Comparison of ENCODE assay signal across 8 cellular contexts in the genomic region with DNA sequence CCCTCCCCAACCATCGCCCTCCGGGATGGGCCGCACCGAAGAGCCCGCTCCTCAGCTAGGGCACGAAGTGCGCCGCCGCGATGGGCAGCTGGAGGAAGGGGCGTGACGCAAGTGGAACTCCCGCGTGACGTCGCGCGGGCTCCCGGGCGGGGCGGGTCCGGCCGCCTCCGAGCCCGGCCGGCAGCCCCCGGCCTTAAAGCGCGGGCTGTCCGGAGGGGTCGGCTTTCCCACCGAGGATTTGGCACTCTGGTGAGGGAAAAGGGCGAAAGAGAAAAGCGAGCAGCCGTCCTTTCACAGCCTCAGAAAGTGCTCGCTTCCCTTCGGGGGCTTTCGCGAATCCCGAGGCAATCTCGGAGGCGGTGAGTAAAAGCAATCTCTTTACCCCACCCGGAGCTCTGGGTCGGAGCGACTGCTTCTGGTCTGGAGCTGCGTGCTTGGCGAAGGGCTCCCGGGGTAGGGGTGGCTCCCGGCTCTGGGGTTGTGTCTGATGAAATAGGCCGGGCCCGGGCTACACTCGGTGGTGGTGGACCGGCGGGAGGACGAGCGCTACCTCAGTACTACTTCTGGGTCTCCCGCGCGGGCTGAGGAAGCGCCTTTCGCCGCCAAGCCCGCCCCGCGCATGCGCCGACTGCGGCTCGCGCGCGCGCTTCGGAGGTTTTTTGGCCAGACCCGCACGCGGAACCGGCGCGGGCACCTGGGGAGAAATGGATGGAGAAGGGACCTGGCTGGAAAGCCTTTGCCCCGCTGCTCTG. TPM values are rescaled to one million over a fixed set of nuclear protein-coding genes. Genes with fewer than 3 reads are reported as not detected.
DNase-seq lines count a peak whose midpoint lies in the region; TF ChIP-seq lines count a peak whose summit lies in the region.

A gene (plus strand): TSS at position 123 of the 752 bp plus-strand sequence. CDS start 3,524 bp downstream, outside the sequence.

- H3K4me2 ChIP-seq in neural progenitor cell = peak within 1 kb of the TSS; percentile 92

- H3F3A ChIP-seq in neural progenitor cell (ENCODE audit: low read depth) = peaks cover 27% of the 10 kb centered on the region

- H3K4me3 ChIP-seq in H7 (ENCODE audit: insufficient read depth, low read depth, low read length) = peak within 1 kb of the TSS; percentile 90
- peak within 1 kb of the TSS; percentile 86 for H3K4me3 ChIP-seq in SJCRH30
- H3K4me3 ChIP-seq in foreskin fibroblast (ENCODE audit: low read depth in 1 of 2, low read length in 2 of 2) = peak within 1 kb of the TSS; percentile 89 to 97
- peak within 1 kb of the TSS; percentile 68 for H3K4me3 ChIP-seq in neural progenitor cell

- H3K27ac Mint-ChIP-seq in neural progenitor cell = peak within 1 kb of the TSS; percentile 90

- H3K4me1 ChIP-seq in ES-I3 (ENCODE audit: insufficient read depth, low read length) (peaks cover 8% of the 10 kb centered on the region), SJCRH30 (no peaks in the 10 kb centered on the region), neural progenitor cell (peaks cover 30% of the 10 kb centered on the region)

- TF ChIP-seq CTCF in foreskin fibroblast (IDR thresholded peaks at IDR 0.05; ENCODE audit: low read depth, low read length) = no peak
- TF ChIP-seq CTCF in neural progenitor cell (IDR thresholded peaks at IDR 0.05) = no peak

- H3K4me3 Mint-ChIP-seq in neural progenitor cell = peak within 1 kb of the TSS; percentile 91

- no peaks in the 10 kb centered on the region for H3K9me3 ChIP-seq in ES-I3 (ENCODE audit: control insufficient read depth, insufficient read depth, low read length)
- no peaks in the 10 kb centered on the region for H3K9me3 ChIP-seq in SJCRH30 (replicated peaks)
- no peaks in the 10 kb centered on the region for H3K9me3 ChIP-seq in neural progenitor cell (ENCODE audit: low read depth)

- peaks cover 58% of the 10 kb centered on the region for H3K79me2 ChIP-seq in neural progenitor cell (ENCODE audit: low read depth)

- H3K36me3 ChIP-seq in ES-I3 (ENCODE audit: insufficient read depth, low read length) (no peaks in the 10 kb centered on the region; the same call in 1 of the 2 replicates), H7 (replicated peaks; ENCODE audit: control insufficient read depth, insufficient read depth, low read length) (peaks cover 3% of the 10 kb centered on the region; the same call in 1 of the 2 replicates), SJCRH30 (no peaks in the 10 kb centered on the region), neural progenitor cell (peaks cover 4% of the 10 kb centered on the region)

- H3K27me3 ChIP-seq in H7 (ENCODE audit: control insufficient read depth, insufficient read depth, low read length) (peaks cover 2% of the 10 kb centered on the region), SJCRH30 (no peaks in the 10 kb centered on the region), neural progenitor cell (no peaks in the 10 kb centered on the region)

- H3K27ac ChIP-seq in SJCRH30 = peak within 1 kb of the TSS; percentile 93
- peak within 1 kb of the TSS; percentile 95 for H3K27ac ChIP-seq in neural progenitor cell

- no peaks in the 10 kb centered on the region for H3K9me3 Mint-ChIP-seq in neural progenitor cell

- no peaks in the 10 kb centered on the region for H4K20me1 ChIP-seq in neural progenitor cell (ENCODE audit: low read depth)

- H3K4me1 Mint-ChIP-seq in neural progenitor cell = peaks cover 32% of the 10 kb centered on the region

- DNase-seq in H7 = peak; percentile 89
- DNase-seq in M059J (ENCODE audit: low read depth) = peak; percentile 81
- peak; percentile 81 to 82 for DNase-seq in SJCRH30
- DNase-seq in activated gamma-delta T cell treated with anti-CD3 and anti-CD28 coated beads, Interleukin-2, amount 50 U/mL, for 16 hours (ENCODE audit: low read depth) = peak; percentile 73
- DNase-seq in foreskin fibroblast = peak; percentile 73 to 92
- peak; percentile 98 for DNase-seq in neural progenitor cell (ENCODE audit: low spot score)
- peak; percentile 67 for DNase-seq in stromal cell of bone marrow (ENCODE audit: low read depth)

- H3K27me3 Mint-ChIP-seq in neural progenitor cell (ENCODE audit: insufficient read depth, low read depth) = peaks cover 3% of the 10 kb centered on the region

- peaks cover 10% of the 10 kb centered on the region for H3K36me3 Mint-ChIP-seq in neural progenitor cell

- H2AFZ ChIP-seq in neural progenitor cell (replicated peaks) = peak within 1 kb of the TSS; percentile 81

- peak within 1 kb of the TSS; percentile 88 for H3K9ac ChIP-seq in ES-I3 (ENCODE audit: low read depth, low read length)
- peak within 1 kb of the TSS; percentile 59 for H3K9ac ChIP-seq in neural progenitor cell

RNA-seq across cellular contexts. Expression of the gene that starts here (rescaled TPM):
- 38.0 and 43.2 TPM in 2 replicates for total RNA-seq in H7 (2014; rRNA removed; shearing (Covaris generic))
- 53.9 and 67.0 TPM in 2 replicates for total RNA-seq in M059J (2014; rRNA removed; shearing (Covaris generic))
- 35.9 and 40.9 TPM in 2 replicates for total RNA-seq in SJCRH30 (2014; rRNA removed; shearing (Covaris generic))
- 50.5 and 64.8 TPM in 2 replicates for total RNA-seq in neural progenitor cell (ENCODE audit: low replicate concordance)

Comparison
In these comparisons a context has a peak if more than half of its experiments do, and no peak if none do; other contexts are left out.
1. Peak in every context shown above with its lines: DNase-seq, H3K4me3 ChIP-seq and H3K27ac ChIP-seq.